11 cellular contexts compared by ENCODE assay signal in genomic region chr3:194497799-194498575, GRCh38. TPM values are rescaled to one million over a fixed set of nuclear protein-coding genes. Genes with fewer than 3 reads are reported as not detected.
DNase-seq lines count a peak whose midpoint lies in the region; ATAC-seq and TF ChIP-seq lines count a peak whose summit lies in the region.
"Had no signal": no experiment of that assay in that cellular context is flagged by ENCODE, and none has a peak within 500 bp of the region (broad histone marks: within the 10 kb centered on the region; RNA-seq: fewer than 3 reads in every experiment).

No MANE protein-coding gene starts in this region.

- H3K27me3 ChIP-seq in PC-9 (ENCODE audit: insufficient read depth, low read depth) = no peaks in the 10 kb centered on the region
- no peaks in the 10 kb centered on the region for H3K27me3 ChIP-seq in gastrocnemius medialis
- H3K27me3 ChIP-seq in CD4-positive, alpha-beta memory T cell (ENCODE audit: insufficient read depth, low read length) = no peaks in the 10 kb centered on the region
- H3K27me3 ChIP-seq in mammary epithelial cell (ENCODE audit: insufficient read depth, low read length) = no peaks in the 10 kb centered on the region
- no peaks in the 10 kb centered on the region for H3K27me3 ChIP-seq in ascending aorta

- H3K9ac ChIP-seq in mammary epithelial cell (ENCODE audit: insufficient read depth, low read length) = no peak overlapping the region

- BruUV-seq in PC-9 (replicated peaks; lab: Mats Ljungman, UMichigan) = no TSS peak
- no TSS peak for BruUV-seq in mammary epithelial cell (replicated peaks; lab: Mats Ljungman, UMichigan)

- POLR2A ChIA-PET in PC-9 (lab: Charles Lee; ENCODE audit: unreplicated experiment) = interaction anchor here (0.6 to 1.5 kb wide), 13 partner anchors 9 to 97 kb away, joined by 3 to 14 read pairs (median 6); no protein-coding TSS in a partner anchor
- POLR2A ChIA-PET in CD4-positive, alpha-beta memory T cell (lab: Charles Lee; ENCODE audit: partially characterized antibody) = interaction anchor here (0.6 to 1.6 kb wide), 4 partner anchors 9 to 86 kb away, joined by 3 read pairs; no protein-coding TSS in a partner anchor

- peaks cover 0 to 3% (median 0%) of the 10 kb centered on the region in 8 donors for H3K9me3 Mint-ChIP-seq in CD4-positive, alpha-beta memory T cell
- H3K9me3 Mint-ChIP-seq: activated CD4-positive, alpha-beta T cell treated with anti-CD3 and anti-CD28 coated beads, Interleukin-2, amount 10 ng/mL, durations not matched to agents 24 days and 14 days; IgD-negative memory B cell had no signal

- H3K4me3 Mint-ChIP-seq in CD4-positive, alpha-beta memory T cell = no peak overlapping the region
- H3K4me3 Mint-ChIP-seq: activated CD4-positive, alpha-beta T cell treated with anti-CD3 and anti-CD28 coated beads, Interleukin-2, amount 10 ng/mL, durations not matched to agents 24 days and 14 days had no signal

- DNase-seq in PC-9 (peak; percentile 58 to 93), islet precursor cell (peak; percentile 88), gastrocnemius medialis (peak; percentile 35 to 43), mammary epithelial cell (no peak), ascending aorta (ENCODE audit: low spot score in 2 of 2) (no peak), AG08396 (ENCODE audit: low spot score) (no peak)
- no peak for DNase-seq in CD4-positive, alpha-beta memory T cell
- DNase-seq: activated CD4-positive, alpha-beta T cell treated with anti-CD3 and anti-CD28 coated beads, Interleukin-2, amount 10 ng/mL, durations not matched to agents 24 days and 14 days; NCI-H774 had no signal

- ATAC-seq in GM21367 (IDR thresholded peaks at IDR 0.05; ENCODE audit: unreplicated experiment) (peak; percentile 54), gastrocnemius medialis (peak; percentile 88 to 96)

- H3K4me3 ChIP-seq in PC-9 (no peak overlapping the region), gastrocnemius medialis (no peak overlapping the region), mammary epithelial cell (replicated peaks in 1 of 3; ENCODE audit: insufficient read depth in 1 of 3, low read depth in 2 of 3, low read length in 3 of 3) (no peak overlapping the region), ascending aorta (no peak overlapping the region)
- H3K4me3 ChIP-seq in CD4-positive, alpha-beta memory T cell (ENCODE audit: low read length in 2 of 2) = no peak overlapping the region

- H3K4me2 ChIP-seq in PC-9 (peak overlapping the region; percentile 64), mammary epithelial cell (ENCODE audit: insufficient read depth, low read depth, low read length) (no peak overlapping the region)

- peaks cover 8 to 28% (median 12%) of the 10 kb centered on the region in 4 donors for H3K4me1 Mint-ChIP-seq in CD4-positive, alpha-beta memory T cell

- no peaks in the 10 kb centered on the region for H4K20me1 ChIP-seq in PC-9 (ENCODE audit: insufficient read depth)
- H4K20me1 ChIP-seq in mammary epithelial cell (ENCODE audit: insufficient read depth, low read length) = no peaks in the 10 kb centered on the region

- H3K36me3 Mint-ChIP-seq in CD4-positive, alpha-beta memory T cell = peaks cover 0 to 7% of the 10 kb centered on the region in 2 donors

- dilution Hi-C loops in mammary epithelial cell (cut with HindIII; ENCODE audit: low sequenced_read_pairs) = no loop called here

- H2AFZ ChIP-seq in PC-9 (peak overlapping the region; percentile 13; the same call in 1 of the 2 replicates), mammary epithelial cell (ENCODE audit: low read depth, low read length) (no peak overlapping the region)

- peaks cover 45% of the 10 kb centered on the region for H3F3A ChIP-seq in PC-9 (ENCODE audit: insufficient read depth, low read depth)

- H3K4me1 ChIP-seq in PC-9 (replicated peaks; ENCODE audit: insufficient read depth) = peaks cover 60% of the 10 kb centered on the region
- peaks cover 10 to 23% of the 10 kb centered on the region in 2 donors for H3K4me1 ChIP-seq in gastrocnemius medialis
- peaks cover 20% of the 10 kb centered on the region for H3K4me1 ChIP-seq in CD4-positive, alpha-beta memory T cell (ENCODE audit: insufficient read depth, low read length)
- H3K4me1 ChIP-seq in mammary epithelial cell (ENCODE audit: insufficient read depth, low read length) = peaks cover 9% of the 10 kb centered on the region
- H3K4me1 ChIP-seq in ascending aorta = peaks cover 0 to 4% of the 10 kb centered on the region in 2 donors

- no peaks in the 10 kb centered on the region for H3K36me3 ChIP-seq in PC-9 (ENCODE audit: low read depth)
- H3K36me3 ChIP-seq in gastrocnemius medialis = no peaks in the 10 kb centered on the region
- no peaks in the 10 kb centered on the region for H3K36me3 ChIP-seq in CD4-positive, alpha-beta memory T cell (ENCODE audit: insufficient read depth, low read length)
- H3K36me3 ChIP-seq in mammary epithelial cell (ENCODE audit: insufficient read depth, low read length) = no peaks in the 10 kb centered on the region
- no peaks in the 10 kb centered on the region for H3K36me3 ChIP-seq in ascending aorta

- peak overlapping the region; percentile 45 for H3K27ac ChIP-seq in PC-9
- peak overlapping the region in 2 of 4 donors; percentile 0 to 67 for H3K27ac ChIP-seq in gastrocnemius medialis
- H3K27ac ChIP-seq in CD4-positive, alpha-beta memory T cell (ENCODE audit: low read depth, low read length) = no peak overlapping the region
- H3K27ac ChIP-seq in mammary epithelial cell (ENCODE audit: insufficient read depth, low read depth, low read length) = no peak overlapping the region
- H3K27ac ChIP-seq in ascending aorta = no peak overlapping the region

- WGBS in mammary epithelial cell (ENCODE audit: low coverage, missing lambda C conversion rate) = 95% methylated on average over 8 of the region's 8 CpGs

- peak overlapping the region in 1 of 7 donors; percentile 47 for H3K27ac Mint-ChIP-seq in CD4-positive, alpha-beta memory T cell
- H3K27ac Mint-ChIP-seq: activated CD4-positive, alpha-beta T cell treated with anti-CD3 and anti-CD28 coated beads, Interleukin-2, amount 10 ng/mL, durations not matched to agents 24 days and 14 days; IgD-negative memory B cell had no signal

- in situ Hi-C loops in gastrocnemius medialis (cut with MboI; ENCODE audit: low sequenced_read_pairs in 4 of 4) = no loop called here
- in situ Hi-C loops in mammary epithelial cell (cut with MboI; ENCODE audit: low sequenced_read_pairs in 2 of 2) = no loop called here

- H3K9me3 ChIP-seq in PC-9 (ENCODE audit: insufficient read depth, low read depth) (no peaks in the 10 kb centered on the region), gastrocnemius medialis (no peaks in the 10 kb centered on the region), mammary epithelial cell (replicated peaks; ENCODE audit: insufficient read depth, low read length) (no peaks in the 10 kb centered on the region), ascending aorta (no peaks in the 10 kb centered on the region)
- no peaks in the 10 kb centered on the region for H3K9me3 ChIP-seq in CD4-positive, alpha-beta memory T cell (ENCODE audit: control insufficient read depth in 1 of 2, low read length in 2 of 2)

- H3K79me2 ChIP-seq in PC-9 (ENCODE audit: low read depth) = no peaks in the 10 kb centered on the region
- no peaks in the 10 kb centered on the region for H3K79me2 ChIP-seq in mammary epithelial cell (ENCODE audit: insufficient read depth, low read length)

- TF ChIP-seq CTCF in PC-9 (conservative IDR thresholded peaks at IDR 0.05) (no peak), gastrocnemius medialis (IDR thresholded peaks at IDR 0.05 in 4 of 5, conservative IDR thresholded peaks at IDR 0.05 in 1 of 5) (no peak), mammary epithelial cell (conservative IDR thresholded peaks at IDR 0.05 in 1 of 2, IDR thresholded peaks at IDR 0.05 in 1 of 2; ENCODE audit: extremely low read depth in 1 of 2, insufficient read depth in 1 of 2, low read depth in 1 of 2, low read length in 2 of 2) (no peak), ascending aorta (IDR thresholded peaks at IDR 0.05) (no peak)

- no peaks in the 10 kb centered on the region for H3K27me3 Mint-ChIP-seq in CD4-positive, alpha-beta memory T cell
- H3K27me3 Mint-ChIP-seq: activated CD4-positive, alpha-beta T cell treated with anti-CD3 and anti-CD28 coated beads, Interleukin-2, amount 10 ng/mL, durations not matched to agents 24 days and 14 days; IgD-negative memory B cell had no signal

- CTCF ChIA-PET in PC-9 (lab: Charles Lee) = interaction anchor here (0.6 to 1.2 kb wide), 5 partner anchors 13 to 373 kb away, joined by 3 to 6 read pairs (median 3); no protein-coding TSS in a partner anchor
- CTCF ChIA-PET in CD4-positive, alpha-beta memory T cell (lab: Charles Lee; ENCODE audit: partially characterized antibody) = interaction anchor here (0.9 to 2.2 kb wide), 6 partner anchors 12 to 97 kb away, joined by 3 to 7 read pairs (median 4); no protein-coding TSS in a partner anchor
- CTCF ChIA-PET in mammary epithelial cell (lab: Charles Lee; ENCODE audit: low non-redundant PET) = no interaction called here

- no peak for TF ChIP-seq POLR2A in gastrocnemius medialis (IDR thresholded peaks at IDR 0.05)

- no peaks in the 10 kb centered on the region for H3K9me2 ChIP-seq in PC-9 (ENCODE audit: insufficient read depth)

- intact Hi-C loops in PC-9 (cut with micrococcal nuclease; ENCODE audit: unreplicated experiment) (no loop called here), gastrocnemius medialis (cut with DNase I; ENCODE audit: low total_unique reads) (no loop called here), mammary epithelial cell (cut with micrococcal nuclease) (no loop called here), ascending aorta (cut with DNase I) (no loop called here)
- intact Hi-C loops in CD4-positive, alpha-beta memory T cell (cut with micrococcal nuclease) = no loop called here

RNA-seq across cellular contexts. Expression of gene ATP13A3, which starts 11.2 kb away (rescaled TPM):
- total RNA-seq in PC-9 (2021) = 203 and 242 TPM in 2 replicates
- 10 to 100 TPM; 31.8 to 90.2 (median 57.3) TPM for total RNA-seq in gastrocnemius medialis
- total RNA-seq in CD4-positive, alpha-beta memory T cell = 10 to 100 TPM; 57.6 to 62.7 TPM
- polyA plus RNA-seq in CD4-positive, alpha-beta memory T cell = 10 to 100 TPM in 1 of 2 donors, 1 to 10 TPM in 1; 6.7 to 14.5 TPM
- 100 to 1,000 TPM; 151 to 226 TPM for total RNA-seq in mammary epithelial cell
- polyA plus RNA-seq in mammary epithelial cell = 65.5 TPM
- polyA minus RNA-seq in mammary epithelial cell = 76.2 TPM
- 53.6 TPM for total RNA-seq in ascending aorta

Comparison
In these comparisons a context has a peak if more than half of its experiments do, and no peak if none do; other contexts are left out.
1. DNase-seq: peak in PC-9 (2 of 2), islet precursor cell (single experiment) and gastrocnemius medialis (2 of 2); none in CD4-positive, alpha-beta memory T cell (0 of 5), mammary epithelial cell (single experiment), ascending aorta (0 of 2) and AG08396 (single experiment).